ENCODE assay signal across 13 cellular contexts in genomic region chr5:173498286-173498685, GRCh38.
DNase-seq lines count a peak whose midpoint lies in the region; ATAC-seq and TF ChIP-seq lines count a peak whose summit lies in the region.
"Had no signal": no experiment of that assay in that cellular context is flagged by ENCODE, and none has a peak within 500 bp of the region (broad histone marks: within the 10 kb centered on the region; RNA-seq: fewer than 3 reads in every experiment).

No MANE protein-coding gene starts in this region.

- DNase-seq in AG09319 (ENCODE audit: extremely low read depth, low read depth) (peak; percentile 22), SK-N-SH (no peak), fibroblast of the conjunctiva (ENCODE audit: low read depth) (peak; percentile 67), ovary (peak in 3 of 5 donors; percentile 22 to 50 (median 39)), occipital lobe (lab: John Stamatoyannopoulos, UW) (no peak), dorsolateral prefrontal cortex (no peak), NCI-H1105 treated with DMSO at 0.1 percent for 48 hours (lab: John Stamatoyannopoulos, UW) (no peak)
- DNase-seq: activated CD4-positive, alpha-beta T cell treated with anti-CD3 and anti-CD28 coated beads for 1 hour; activated effector memory CD4-positive, alpha-beta T cell treated with Interleukin-2 at 50 U/mL for 16 hours; effector memory CD4-positive, alpha-beta T cell; right lobe of liver; stimulated activated CD8-positive, alpha-beta memory T cell treated with anti-CD3 and anti-CD28 coated beads, Interleukin-4, amount 100 ng/mL, for 48 hours had no signal

- POLR2A ChIA-PET in SK-N-SH (lab: Yijun Ruan, JAX) = no interaction called here

- no peaks in the 10 kb centered on the region for H3F3A ChIP-seq in SK-N-SH (replicated peaks; ENCODE audit: insufficient read depth)

- TF ChIP-seq CTCF in AG09319 (IDR thresholded peaks at IDR 0.05; ENCODE audit: low read depth, low read length) = no peak
- TF ChIP-seq CTCF in SK-N-SH (IDR thresholded peaks at IDR 0.05) = no peak
- no peak for TF ChIP-seq CTCF in ovary (IDR thresholded peaks at IDR 0.05)
- TF ChIP-seq CTCF in dorsolateral prefrontal cortex (IDR thresholded peaks at IDR 0.05 in 54 of 56, conservative IDR thresholded peaks at IDR 0.05 in 2 of 56; ENCODE audit: low read depth in 1 of 56, partially characterized antibody in 56 of 56) = no peak

- H3K27ac ChIP-seq in SK-N-SH (ENCODE audit: low read depth in 2 of 2, low read length in 1 of 2) (no peak overlapping the region), ovary (no peak overlapping the region), dorsolateral prefrontal cortex (no peak overlapping the region)

- H3K4me3 ChIP-seq in SK-N-SH (ENCODE audit: low read depth in 2 of 2, low read length in 1 of 2) (no peak overlapping the region), ovary (no peak overlapping the region), dorsolateral prefrontal cortex (no peak overlapping the region)
- H3K4me3 ChIP-seq: right lobe of liver had no signal

- H3K9ac ChIP-seq in SK-N-SH = no peak overlapping the region

- no peaks in the 10 kb centered on the region for H3K9me2 ChIP-seq in SK-N-SH

- no peaks in the 10 kb centered on the region for H3K9me3 ChIP-seq in SK-N-SH
- no peaks in the 10 kb centered on the region for H3K9me3 ChIP-seq in ovary
- H3K9me3 ChIP-seq: right lobe of liver had no signal

- no peak for TF ChIP-seq POLR2A in ovary (IDR thresholded peaks at IDR 0.05)

- H4K20me1 ChIP-seq in SK-N-SH (ENCODE audit: insufficient read depth) = no peaks in the 10 kb centered on the region

- peak overlapping the region; percentile 29; the same call in 1 of the 2 replicates for H3K4me2 ChIP-seq in SK-N-SH

- H2AFZ ChIP-seq in SK-N-SH (ENCODE audit: low read depth) = no peak overlapping the region

- TF ChIP-seq EP300 in SK-N-SH (IDR thresholded peaks at IDR 0.05; ENCODE audit: borderline replicate concordance in 1 of 2, low read depth in 1 of 2, low read length in 1 of 2) (no peak), ovary (IDR thresholded peaks at IDR 0.05) (no peak)

- H3K36me3 ChIP-seq in SK-N-SH (replicated peaks in 1 of 2; ENCODE audit: control insufficient read depth in 1 of 2, insufficient read depth in 2 of 2, low read length in 1 of 2) (no peaks in the 10 kb centered on the region), ovary (no peaks in the 10 kb centered on the region)
- H3K36me3 ChIP-seq: right lobe of liver had no signal

- ATAC-seq in HG03469 (IDR thresholded peaks at IDR 0.05; ENCODE audit: unreplicated experiment) = no peak

- TF ChIP-seq RAD21 in SK-N-SH (IDR thresholded peaks at IDR 0.05; ENCODE audit: low read length) = no peak

- WGBS in SK-N-SH (ENCODE audit: low lambda C conversion rate) = 55% methylated on average over 9 of the region's 9 CpGs
- 15 to 23% (median 21%) methylated on average over 9 of the region's 9 CpGs for WGBS in ovary, 3 donors

- intact Hi-C loops in ovary (cut with DNase I) (loop anchor here in 1 of 4 donors (10.0 kb wide), 1 partner anchor 183 kb away; no protein-coding TSS in a partner anchor), dorsolateral prefrontal cortex (cut with DNase I) (loop anchor here in 1 of 2 donors (10.0 kb wide), 1 partner anchor 163 kb away; no protein-coding TSS in a partner anchor)

- H3K4me1 ChIP-seq in SK-N-SH (ENCODE audit: control insufficient read depth in 1 of 2, insufficient read depth in 2 of 2, low read depth in 1 of 2, low read length in 1 of 2) = peaks cover 0 to 3% of the 10 kb centered on the region in 2 experiments; a peak in 1 of 4 replicates
- peaks cover 2% of the 10 kb centered on the region for H3K4me1 ChIP-seq in ovary (ENCODE audit: insufficient read depth)

- H3K79me2 ChIP-seq in SK-N-SH (ENCODE audit: insufficient read depth) = no peaks in the 10 kb centered on the region

- H3K27me3 ChIP-seq in SK-N-SH (ENCODE audit: insufficient read depth) (no peaks in the 10 kb centered on the region), ovary (no peaks in the 10 kb centered on the region), dorsolateral prefrontal cortex (peaks cover 0 to 14% (median 0%) of the 10 kb centered on the region in 45 donors)
- H3K27me3 ChIP-seq: right lobe of liver had no signal

- CTCF ChIA-PET in SK-N-SH (lab: Yijun Ruan, JAX) = interaction anchor here (0.6 to 0.7 kb wide), 2 partner anchors 930 to 1040 kb away, joined by 3 read pairs; no protein-coding TSS in a partner anchor

TF ChIP-seq in SK-N-SH, 30 proteins besides CTCF, POLR2A, EP300 and RAD21:
- TF ChIP-seq ZBTB33 (IDR thresholded peaks at IDR 0.05; ENCODE audit: borderline replicate concordance, low read depth) (no peak), TAF1 (IDR thresholded peaks at IDR 0.05; ENCODE audit: borderline replicate concordance, low read depth, low read length) (no peak), NFIC (IDR thresholded peaks at IDR 0.05; ENCODE audit: borderline replicate concordance) (no peak), RFX5 (IDR thresholded peaks at IDR 0.05; ENCODE audit: low read length) (no peak), TCF12 (IDR thresholded peaks at IDR 0.05) (no peak), JUND (IDR thresholded peaks at IDR 0.05) (no peak)
- TF ChIP-seq, protein P1, sequence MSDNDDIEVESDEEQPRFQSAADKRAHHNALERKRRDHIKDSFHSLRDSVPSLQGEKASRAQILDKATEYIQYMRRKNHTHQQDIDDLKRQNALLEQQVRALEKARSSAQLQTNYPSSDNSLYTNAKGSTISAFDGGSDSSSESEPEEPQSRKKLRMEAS (IDR thresholded peaks at IDR 0.05; ENCODE audit: low read depth) = no peak

Comparison
In these comparisons a context has a peak if more than half of its experiments do, and no peak if none do; other contexts are left out.
1. DNase-seq: peak in AG09319 (single experiment), fibroblast of the conjunctiva (single experiment) and ovary (3 of 5); none in SK-N-SH (single experiment), occipital lobe (single experiment), dorsolateral prefrontal cortex (0 of 10) and NCI-H1105 treated with DMSO at 0.1 percent for 48 hours (single experiment).